Comparison of ENCODE assay signal across 8 cellular contexts in genomic region chr16:23835390-23836077, GRCh38. TPM values are rescaled to one million over a fixed set of nuclear protein-coding genes. Genes with fewer than 3 reads are reported as not detected.
DNase-seq lines count a peak whose midpoint lies in the region; ATAC-seq and FAIRE-seq lines count a peak whose summit lies in the region.

PRKCB (plus strand) TSS chr16:23835983.

- 1% methylated on average over 29 to 63 of the region's 63 CpGs for WGBS in small intestine, 3 donors

- peak; percentile 70 for ATAC-seq in GM19455 (IDR thresholded peaks at IDR 0.05; ENCODE audit: unreplicated experiment)

- no peaks in the 10 kb centered on the region for H3K36me3 ChIP-seq in small intestine (ENCODE audit: control insufficient read depth in 2 of 2, insufficient read depth in 2 of 2, low read length in 2 of 2)

- DNase-seq in COLO829 (ENCODE audit: low spot score) (peak; percentile 71), HUDEP-2 (lab: John Stamatoyannopoulos, UW; ENCODE audit: unreplicated experiment in 76 of 76) (peak in 73 of 76 experiments; percentile 13 to 92 (median 77)), T-helper 22 cell (ENCODE audit: low read depth) (peak; percentile 76), astrocyte of the hippocampus (ENCODE audit: low read depth, low spot score) (peak; percentile 53), small intestine (peak; percentile 82), NCI-H2107 (lab: John Stamatoyannopoulos, UW) (no peak)

- FAIRE-seq in small intestine (lab: Jason Lieb, UNC), result no peak

- peak within 1 kb of the TSS; percentile 65 for H3K4me3 ChIP-seq in iPS-18c (ENCODE audit: insufficient read depth, low read depth, low read length)
- H3K4me3 ChIP-seq in small intestine (ENCODE audit: low read depth in 1 of 2, low read length in 2 of 2), result peak within 1 kb of the TSS; percentile 46 to 78

- H3K27me3 ChIP-seq in small intestine (ENCODE audit: control insufficient read depth in 2 of 2, insufficient read depth in 2 of 2, low read length in 2 of 2), result no peaks in the 10 kb centered on the region

- peaks cover 0 to 2% of the 10 kb centered on the region in 2 donors for H3K4me1 ChIP-seq in small intestine (ENCODE audit: control insufficient read depth in 2 of 2, insufficient read depth in 1 of 2, low read depth in 1 of 2, low read length in 1 of 2)

- no peak within 1 kb of the TSS for H3K27ac ChIP-seq in small intestine (ENCODE audit: low read depth in 1 of 2, low read length in 1 of 2)

- no peaks in the 10 kb centered on the region for H3K9me3 ChIP-seq in iPS-18c (ENCODE audit: control insufficient read depth, insufficient read depth, low read length)
- H3K9me3 ChIP-seq in small intestine (ENCODE audit: control insufficient read depth, low read depth), result no peaks in the 10 kb centered on the region

RNA-seq across cellular contexts. Expression of gene PRKCB, which starts in this region (rescaled TPM):
- 1 to 10 TPM; 2.3 to 5.1 (median 2.9) TPM for polyA plus RNA-seq in small intestine
